ENCODE assay signal across 8 cellular contexts in the genomic region with DNA sequence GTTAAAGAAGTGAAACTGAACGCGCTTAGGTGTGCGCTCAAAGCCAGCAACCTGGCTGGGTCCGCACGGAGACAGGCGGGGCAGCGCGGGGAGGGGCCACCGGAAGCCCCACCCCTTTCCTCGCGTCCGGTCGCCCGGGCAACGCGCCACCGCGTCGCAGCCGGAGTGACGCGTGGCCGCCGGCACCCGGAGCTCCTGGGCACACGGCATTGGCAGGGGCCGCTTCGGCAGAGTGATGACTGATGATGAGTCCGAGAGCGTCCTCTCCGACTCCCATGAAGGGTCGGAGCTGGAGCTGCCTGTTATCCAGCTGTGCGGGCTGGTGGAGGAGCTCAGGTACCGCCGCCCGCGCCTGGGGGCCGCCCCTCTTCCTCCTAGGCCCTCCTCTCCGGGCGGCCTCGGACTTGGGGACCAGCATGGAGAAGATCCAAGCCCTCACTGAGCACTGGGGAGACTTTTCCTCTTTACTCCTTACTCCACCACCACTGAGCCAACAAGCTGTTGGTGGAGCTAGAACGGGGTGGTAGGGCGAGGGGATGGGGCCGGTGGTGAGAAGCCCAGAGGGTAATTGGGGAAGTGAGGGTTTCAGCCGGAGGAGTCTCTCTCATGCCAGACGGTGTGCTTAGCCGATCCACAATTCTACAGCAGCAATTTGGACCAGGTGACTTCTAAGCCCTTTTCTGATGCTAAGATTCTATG. TPM values are rescaled to one million over a fixed set of nuclear protein-coding genes. Genes with fewer than 3 reads are reported as not detected.
DNase-seq lines count a peak whose midpoint lies in the region; ATAC-seq and TF ChIP-seq lines count a peak whose summit lies in the region.

No MANE protein-coding gene starts in this region.

- ATAC-seq in GM21786 (IDR thresholded peaks at IDR 0.05; ENCODE audit: unreplicated experiment), result peak; percentile 73

- peaks cover 6% of the 10 kb centered on the region for H3K4me1 Mint-ChIP-seq in activated naive CD4-positive, alpha-beta T cell treated with anti-CD3 and anti-CD28 coated beads for 36 hours (ENCODE audit: low read depth)
- no peaks in the 10 kb centered on the region for H3K4me1 Mint-ChIP-seq in glutamatergic neuron (ENCODE audit: low read depth, unreplicated experiment)
- H3K4me1 Mint-ChIP-seq in osteocyte (ENCODE audit: unreplicated experiment), result peaks cover 10% of the 10 kb centered on the region

- no peaks in the 10 kb centered on the region for H3K36me3 ChIP-seq in thymus (ENCODE audit: control insufficient read depth, insufficient read depth)

- no peaks in the 10 kb centered on the region for H3K36me3 Mint-ChIP-seq in activated naive CD4-positive, alpha-beta T cell treated with anti-CD3 and anti-CD28 coated beads for 36 hours (ENCODE audit: low read depth)
- H3K36me3 Mint-ChIP-seq in glutamatergic neuron (ENCODE audit: unreplicated experiment) (no peaks in the 10 kb centered on the region), osteocyte (ENCODE audit: unreplicated experiment) (no peaks in the 10 kb centered on the region)

- WGBS in thymus, result under 1% methylated on average over 47 of the region's 47 CpGs

- CTCF ChIA-PET in activated naive CD4-positive, alpha-beta T cell treated with anti-CD3 and anti-CD28 coated beads for 36 hours (lab: Charles Lee), result interaction anchor here (0.6 to 1.4 kb wide), 4 partner anchors 55 to 491 kb away, joined by 3 to 4 read pairs (median 4); no protein-coding TSS in a partner anchor

- DNase-seq in ELF-1 (ENCODE audit: low read depth, low spot score) (peak; percentile 93), KG1 (lab: John Stamatoyannopoulos, UW) (peak; percentile 35), SK-MEL-5 (ENCODE audit: low read depth, low spot score) (peak; percentile 71), glutamatergic neuron (peak; percentile 87), osteocyte (ENCODE audit: extremely low spot score, unreplicated experiment) (peak; percentile 94)
- DNase-seq in activated naive CD4-positive, alpha-beta T cell treated with anti-CD3 and anti-CD28 coated beads for 36 hours, result peak; percentile 82

- no peak overlapping the region for H3K27ac ChIP-seq in thymus (ENCODE audit: low read depth)

- H3K4me3 ChIP-seq in thymus (ENCODE audit: low read length), result peak overlapping the region; percentile 54

- no peaks in the 10 kb centered on the region for H3K9me3 Mint-ChIP-seq in activated naive CD4-positive, alpha-beta T cell treated with anti-CD3 and anti-CD28 coated beads for 36 hours
- H3K9me3 Mint-ChIP-seq in glutamatergic neuron (ENCODE audit: unreplicated experiment) (no peaks in the 10 kb centered on the region), osteocyte (ENCODE audit: unreplicated experiment) (no peaks in the 10 kb centered on the region)

- H3K27me3 ChIP-seq in thymus (ENCODE audit: control insufficient read depth, insufficient read depth), result peaks cover 2% of the 10 kb centered on the region

- H3K4me1 ChIP-seq in thymus (ENCODE audit: control insufficient read depth, insufficient read depth, low read length), result peaks cover 3% of the 10 kb centered on the region

- TF ChIP-seq CTCF in glutamatergic neuron (IDR thresholded peaks at IDR 0.05; ENCODE audit: partially characterized antibody, unreplicated experiment), result no peak
- no peak for TF ChIP-seq CTCF in osteocyte (IDR thresholded peaks at IDR 0.05)

- no peak overlapping the region for H3K27ac Mint-ChIP-seq in activated naive CD4-positive, alpha-beta T cell treated with anti-CD3 and anti-CD28 coated beads for 36 hours
- H3K27ac Mint-ChIP-seq in glutamatergic neuron (ENCODE audit: unreplicated experiment) (no peak overlapping the region), osteocyte (ENCODE audit: unreplicated experiment) (peak overlapping the region; percentile 86)

- peaks cover under 1% of the 10 kb centered on the region for H3K27me3 Mint-ChIP-seq in activated naive CD4-positive, alpha-beta T cell treated with anti-CD3 and anti-CD28 coated beads for 36 hours (ENCODE audit: low read depth)
- H3K27me3 Mint-ChIP-seq in glutamatergic neuron (ENCODE audit: unreplicated experiment) (peaks cover 7% of the 10 kb centered on the region), osteocyte (ENCODE audit: unreplicated experiment) (peaks cover 19% of the 10 kb centered on the region)

- intact Hi-C loops in activated naive CD4-positive, alpha-beta T cell treated with anti-CD3 and anti-CD28 coated beads for 36 hours (cut with micrococcal nuclease), result loop anchor here (1.0 to 5.0 kb wide), 5 partner anchors 14 to 377 kb away; a partner anchor contains a TSS

- in situ Hi-C loops in SK-MEL-5 (cut with HindIII; ENCODE audit: low pct_unique_long_range_greater_than_20kb, low sequenced_read_pairs), result no loop called here

- peak overlapping the region; percentile 85 for H3K4me3 Mint-ChIP-seq in activated naive CD4-positive, alpha-beta T cell treated with anti-CD3 and anti-CD28 coated beads for 36 hours
- H3K4me3 Mint-ChIP-seq in glutamatergic neuron (ENCODE audit: unreplicated experiment) (peak overlapping the region; percentile 88), osteocyte (ENCODE audit: unreplicated experiment) (peak overlapping the region; percentile 83)

- H3K9me3 ChIP-seq in thymus (ENCODE audit: control insufficient read depth), result no peaks in the 10 kb centered on the region

RNA-seq across cellular contexts. Expression of a gene that starts 44.9 kb away (rescaled TPM):
- total RNA-seq in SK-MEL-5 (2014; rRNA removed; shearing (Covaris generic)), result not detected in 2 replicates
- not detected in 2 replicates for polyA plus RNA-seq in SK-MEL-5 (2015; cell fraction: cytosol; rRNA removed)
- not detected in 2 replicates for polyA plus RNA-seq in SK-MEL-5 (2015; cell fraction: nucleus; rRNA removed)
- not detected for total RNA-seq in activated naive CD4-positive, alpha-beta T cell treated with anti-CD3 and anti-CD28 coated beads for 36 hours
- total RNA-seq in glutamatergic neuron (ENCODE audit: unreplicated experiment) (not detected), osteocyte (not detected in 2 replicates)
- not detected for polyA plus RNA-seq in thymus

RNA-seq across cellular contexts. Expression of a gene that starts 52.0 kb away (rescaled TPM):
- 17.6 and 18.9 TPM in 2 replicates for total RNA-seq in SK-MEL-5 (2014; rRNA removed; shearing (Covaris generic))
- polyA plus RNA-seq in SK-MEL-5 (2015; cell fraction: cytosol; rRNA removed), result 36.7 and 47.1 TPM in 2 replicates
- polyA plus RNA-seq in SK-MEL-5 (2015; cell fraction: nucleus; rRNA removed), result 27.4 and 33.1 TPM in 2 replicates
- 10 to 100 TPM; 86.0 to 86.7 TPM for total RNA-seq in activated naive CD4-positive, alpha-beta T cell treated with anti-CD3 and anti-CD28 coated beads for 36 hours
- 87.6 TPM for total RNA-seq in glutamatergic neuron (ENCODE audit: unreplicated experiment)
- 77.9 and 79.3 TPM in 2 replicates for total RNA-seq in osteocyte
- 30.5 TPM for polyA plus RNA-seq in thymus

Comparison
In these comparisons a context has a peak if more than half of its experiments do, and no peak if none do; other contexts are left out.
1. DNase-seq: peak in every context shown above with its lines; median percentile 94 in osteocyte; 93 in ELF-1; 87 in glutamatergic neuron; 82 in activated naive CD4-positive, alpha-beta T cell treated with anti-CD3 and anti-CD28 coated beads for 36 hours; 71 in SK-MEL-5; 35 in KG1.